Comparison of ENCODE assay signal across 9 cellular contexts in genomic region chr2:70089946-70090523, GRCh38. TPM values are rescaled to one million over a fixed set of nuclear protein-coding genes. Genes with fewer than 3 reads are reported as not detected.
A peak's percentile ranks its signal among the peaks of the same experiment; 100 is the strongest.
DNase-seq lines count a peak whose midpoint lies in the region; ATAC-seq, FAIRE-seq and TF ChIP-seq lines count a peak whose summit lies in the region.
"Had no signal": no experiment of that assay in that cellular context is flagged by ENCODE, and none has a peak within 500 bp of the region (broad histone marks: within the 10 kb centered on the region; RNA-seq: fewer than 3 reads in every experiment).

No MANE protein-coding gene starts in this region.

- WGBS in psoas muscle, 3 donors = 31 to 53% (median 42%) methylated on average over 6 of the region's 6 CpGs

- no peak for FAIRE-seq in GM12891 (lab: Jason Lieb, UNC)
- FAIRE-seq: islet of Langerhans had no signal

- peak; percentile 52; the same call in 1 of the 2 replicates for TF ChIP-seq POLR2A in GM12891 (IDR thresholded peaks at IDR 0.05; ENCODE audit: low read depth, low read length)

- TF ChIP-seq CTCF in Panc1 (IDR thresholded peaks at IDR 0.05) = no peak
- TF ChIP-seq CTCF in psoas muscle (IDR thresholded peaks at IDR 0.05) = no peak

- H3K27ac ChIP-seq in Panc1 (ENCODE audit: low read length) = peak overlapping the region; percentile 69
- H3K27ac ChIP-seq in epithelial cell of prostate = peak overlapping the region; percentile 100
- peak overlapping the region; percentile 100 for H3K27ac ChIP-seq in psoas muscle

- intact Hi-C loops in Panc1 (cut with micrococcal nuclease; ENCODE audit: unreplicated experiment) (loop anchor here (5.0 kb wide), 1 partner anchor 52 kb away; no protein-coding TSS in a partner anchor), psoas muscle (cut with DNase I) (loop anchor here in 1 of 2 donors (2.0 to 5.0 kb wide), 3 partner anchors 33 to 178 kb away; no protein-coding TSS in a partner anchor)

- no peaks in the 10 kb centered on the region for H3K9me3 ChIP-seq in Panc1 (ENCODE audit: control insufficient read depth, insufficient read depth, low read depth, low read length)
- H3K9me3 ChIP-seq in psoas muscle = no peaks in the 10 kb centered on the region

- H3K4me3 ChIP-seq in Panc1 (ENCODE audit: low read depth in 2 of 2, low read length in 2 of 2) = peak overlapping the region; percentile 75 to 94
- H3K4me3 ChIP-seq in psoas muscle = peak overlapping the region; percentile 96

- DNase-seq in GM12891 (ENCODE audit: insufficient read length, low spot score) (no peak), Panc1 (ENCODE audit: low read depth, low spot score) (no peak), epithelial cell of prostate (ENCODE audit: low read depth, low spot score) (no peak), psoas muscle (no peak), NCI-H446 treated with DMSO at 0.1 percent for 48 hours (lab: John Stamatoyannopoulos, UW) (no peak), SKM-1 (lab: John Stamatoyannopoulos, UW; ENCODE audit: unreplicated experiment) (no peak), NCI-H187 (lab: John Stamatoyannopoulos, UW) (no peak)

- POLR2A ChIA-PET in Panc1 (lab: Charles Lee) = interaction anchor here (0.6 kb wide), 2 partner anchors 15 to 35 kb away, joined by 9 to 12 read pairs; no protein-coding TSS in a partner anchor

- peaks cover 23% of the 10 kb centered on the region for H3K4me1 ChIP-seq in Panc1 (ENCODE audit: control insufficient read depth, insufficient read depth, low read length)
- H3K4me1 ChIP-seq in psoas muscle = peaks cover 15% of the 10 kb centered on the region

- H3K27me3 ChIP-seq in Panc1 (ENCODE audit: control insufficient read depth, insufficient read depth, low read length) (no peaks in the 10 kb centered on the region), psoas muscle (ENCODE audit: insufficient read depth in 3 of 3, low read length in 2 of 3) (no peaks in the 10 kb centered on the region)

- in situ Hi-C loops in Panc1 (cut with HindIII; ENCODE audit: low pct_unique_long_range_greater_than_20kb, low sequenced_read_pairs) = no loop called here

- ATAC-seq in Panc1 (no peak), psoas muscle (no peak), GM18861 (IDR thresholded peaks at IDR 0.05; ENCODE audit: unreplicated experiment) (no peak)

- CTCF ChIA-PET in Panc1 (lab: Charles Lee) = no interaction called here

- BruUV-seq in Panc1 (replicated peaks; lab: Mats Ljungman, UMichigan) = no TSS peak

- peaks cover 12% of the 10 kb centered on the region for H3K36me3 ChIP-seq in Panc1 (ENCODE audit: control insufficient read depth, insufficient read depth, low read length)
- H3K36me3 ChIP-seq in psoas muscle (ENCODE audit: insufficient read depth in 1 of 2, low read depth in 1 of 2) = peaks cover 0 to 3% of the 10 kb centered on the region in 2 donors

TF ChIP-seq in GM12891, 5 proteins besides CTCF, POLR2A, EP300 and RAD21:
- no peak for TF ChIP-seq TAF1 (IDR thresholded peaks at IDR 0.05; ENCODE audit: low read depth, low read length)
- no peak for TF ChIP-seq PAX5 (IDR thresholded peaks at IDR 0.05; ENCODE audit: insufficient read depth, low read length, severe bottlenecking)

RNA-seq across cellular contexts. Expression of gene PCBP1, which starts 2.8 kb away (rescaled TPM):
- polyA plus RNA-seq in GM12891 (2012; ENCODE audit: low read depth, missing spikeins) = 235 TPM
- total RNA-seq in Panc1 (2021; ENCODE audit: unreplicated experiment) (276 TPM), psoas muscle (100 to 1,000 TPM; 423 to 683 (median 522) TPM)
- polyA plus RNA-seq in Panc1 (2012; ENCODE audit: insufficient read length) = 289 TPM
- 100 to 1,000 TPM; 522 to 746 (median 549) TPM for polyA plus RNA-seq in psoas muscle
